ENCODE assay signal across 10 cellular contexts in the genomic region with DNA sequence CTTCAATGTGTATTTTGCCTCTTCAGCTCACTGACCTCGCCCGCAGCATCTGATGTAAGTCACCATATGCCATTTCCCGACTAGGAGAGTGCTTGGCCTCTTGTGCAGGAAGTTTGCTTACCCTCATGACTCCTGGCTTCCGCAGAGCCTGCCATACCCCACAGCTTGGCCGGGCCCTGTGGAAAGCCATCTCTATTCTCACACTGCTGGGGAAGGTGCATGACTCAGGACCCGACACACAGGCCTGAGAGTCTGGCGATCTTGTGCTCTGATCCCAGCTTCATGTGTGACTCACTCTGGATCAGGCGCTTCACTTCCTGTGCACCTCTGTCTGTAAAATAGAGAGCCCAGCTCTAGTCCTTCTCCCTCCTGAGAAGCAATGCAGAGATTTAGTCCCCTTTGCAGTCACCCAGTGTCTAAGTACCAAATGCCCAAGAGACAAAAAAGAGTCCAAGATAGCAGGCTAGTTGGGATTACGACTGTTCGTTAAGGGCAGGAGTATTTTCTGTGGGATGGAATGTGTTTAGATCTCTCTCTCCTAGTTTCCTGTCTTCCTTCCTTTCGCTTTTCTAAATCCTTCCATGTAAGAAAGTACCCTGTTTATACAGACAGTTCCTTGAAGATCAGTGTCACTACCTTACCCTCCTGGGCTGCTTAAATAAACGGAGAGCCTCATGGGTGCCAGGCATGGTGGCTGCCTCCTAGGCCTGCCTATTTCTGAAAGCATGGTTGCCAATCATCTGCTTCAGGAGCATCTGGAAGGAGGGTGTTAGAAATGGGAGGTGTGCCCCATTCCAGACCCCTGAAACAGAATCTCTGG.
A peak's percentile ranks its signal among the peaks of the same experiment; 100 is the strongest.
DNase-seq lines count a peak whose midpoint lies in the region; ATAC-seq and TF ChIP-seq lines count a peak whose summit lies in the region.
"Had no signal": no experiment of that assay in that cellular context is flagged by ENCODE, and none has a peak within 500 bp of the region (broad histone marks: within the 10 kb centered on the region; RNA-seq: fewer than 3 reads in every experiment).

No MANE protein-coding gene starts in this region.

- H3K9me3 ChIP-seq in heart right ventricle (no peaks in the 10 kb centered on the region), WERI-Rb-1 (ENCODE audit: severe bottlenecking) (no peaks in the 10 kb centered on the region), HAP-1 (no peaks in the 10 kb centered on the region)
- no peaks in the 10 kb centered on the region for H3K9me3 ChIP-seq in effector memory CD4-positive, alpha-beta T cell (ENCODE audit: control insufficient read depth, low read length)
- H3K9me3 ChIP-seq: tibial artery had no signal

- TF ChIP-seq CTCF in heart right ventricle (IDR thresholded peaks at IDR 0.05): no peak
- no peak for TF ChIP-seq CTCF in WERI-Rb-1 (IDR thresholded peaks at IDR 0.05; ENCODE audit: low read depth, low read length)

- H3K27ac ChIP-seq in heart right ventricle (peak overlapping the region in 1 of 10 donors; percentile 47), WERI-Rb-1 (no peak overlapping the region), substantia nigra (ENCODE audit: low read depth, low read length, poor library complexity, severe bottlenecking) (no peak overlapping the region)
- no peak overlapping the region for H3K27ac ChIP-seq in effector memory CD4-positive, alpha-beta T cell (ENCODE audit: insufficient read depth, low read length, poor library complexity, severe bottlenecking)
- H3K27ac ChIP-seq: tibial artery had no signal

- H3K36me3 ChIP-seq in heart right ventricle: peaks cover 0 to 17% (median 1%) of the 10 kb centered on the region in 9 donors
- H3K36me3 ChIP-seq in WERI-Rb-1: no peaks in the 10 kb centered on the region
- H3K36me3 ChIP-seq in effector memory CD4-positive, alpha-beta T cell (ENCODE audit: control insufficient read depth, insufficient read depth, low read length): no peaks in the 10 kb centered on the region
- no peaks in the 10 kb centered on the region for H3K36me3 ChIP-seq in HAP-1 (replicated peaks)

- DNase-seq in heart right ventricle (peak in 1 of 2 donors; percentile 48), Right ventricle myocardium inferior (ENCODE audit: missing footprints) (no peak), WERI-Rb-1 (peak; percentile 22), islet precursor cell (peak; percentile 97), substantia nigra (lab: John Stamatoyannopoulos, UW) (no peak), HAP-1 (ENCODE audit: low spot score in 2 of 2) (no peak)
- DNase-seq in effector memory CD4-positive, alpha-beta T cell: no peak
- DNase-seq in stimulated activated naive CD4-positive, alpha-beta T cell (lab: John Stamatoyannopoulos, UW): no peak
- DNase-seq: GF-D8, tibial artery had no signal

- H3K4me3 ChIP-seq in heart right ventricle: no peak overlapping the region
- no peak overlapping the region for H3K4me3 ChIP-seq in WERI-Rb-1 (ENCODE audit: low read depth, low read length)
- no peak overlapping the region for H3K4me3 ChIP-seq in effector memory CD4-positive, alpha-beta T cell (ENCODE audit: insufficient read depth, low read depth, low read length, poor library complexity, severe bottlenecking)
- no peak overlapping the region for H3K4me3 ChIP-seq in HAP-1
- H3K4me3 ChIP-seq: tibial artery had no signal

- ATAC-seq in heart right ventricle: peak in 7 of 8 donors; percentile 38 to 86 (median 74)
- ATAC-seq in Right ventricle myocardium inferior: no peak

- intact Hi-C loops in heart right ventricle (cut with DNase I) (no loop called here), Right ventricle myocardium inferior (cut with DNase I) (no loop called here)

- 73 to 74% methylated on average over 12 of the region's 12 CpGs for WGBS in heart right ventricle, 2 donors

- H3K4me1 ChIP-seq in heart right ventricle (no peaks in the 10 kb centered on the region), HAP-1 (no peaks in the 10 kb centered on the region)
- no peaks in the 10 kb centered on the region for H3K4me1 ChIP-seq in effector memory CD4-positive, alpha-beta T cell (ENCODE audit: control insufficient read depth, insufficient read depth, low read length, poor library complexity, severe bottlenecking)
- H3K4me1 ChIP-seq: tibial artery had no signal

- no peaks in the 10 kb centered on the region for H3K27me3 ChIP-seq in heart right ventricle
- no peaks in the 10 kb centered on the region for H3K27me3 ChIP-seq in WERI-Rb-1 (ENCODE audit: insufficient read depth, low read depth, severe bottlenecking)
- H3K27me3 ChIP-seq in effector memory CD4-positive, alpha-beta T cell (replicated peaks; ENCODE audit: control insufficient read depth, insufficient read depth, low read length, poor library complexity, severe bottlenecking): no peaks in the 10 kb centered on the region
- no peaks in the 10 kb centered on the region for H3K27me3 ChIP-seq in HAP-1 (ENCODE audit: low read depth)
- H3K27me3 ChIP-seq: tibial artery had no signal

- in situ Hi-C loops in HAP-1 (cut with MboI; ENCODE audit: low sequenced_read_pairs): no loop called here

Comparison
In these comparisons a context has a peak if more than half of its experiments do, and no peak if none do; other contexts are left out.
1. DNase-seq: peak in WERI-Rb-1 (single experiment) and islet precursor cell (single experiment); none in Right ventricle myocardium inferior (single experiment), effector memory CD4-positive, alpha-beta T cell (0 of 3), stimulated activated naive CD4-positive, alpha-beta T cell (0 of 6), substantia nigra (0 of 49) and HAP-1 (0 of 2).